Comparison of ENCODE assay signal across 25 cellular contexts in genomic region chr6:168450921-168451320, GRCh38. TPM values are rescaled to one million over a fixed set of nuclear protein-coding genes. Genes with fewer than 3 reads are reported as not detected.
DNase-seq lines count a peak whose midpoint lies in the region; ATAC-seq, FAIRE-seq and TF ChIP-seq lines count a peak whose summit lies in the region.
"Had no signal": no experiment of that assay in that cellular context is flagged by ENCODE, and none has a peak within 500 bp of the region (broad histone marks: within the 10 kb centered on the region; RNA-seq: fewer than 3 reads in every experiment).

No MANE protein-coding gene starts in this region.

- H3K9me3 ChIP-seq in left ventricle myocardium inferior (replicated peaks), result no peaks in the 10 kb centered on the region
- no peaks in the 10 kb centered on the region for H3K9me3 ChIP-seq in right atrium auricular region
- H3K9me3 ChIP-seq in keratinocyte (ENCODE audit: control insufficient read depth, low read depth, low read length), result no peaks in the 10 kb centered on the region
- H3K9me3 ChIP-seq in aorta (ENCODE audit: control insufficient read depth, low read length), result no peaks in the 10 kb centered on the region
- H3K9me3 ChIP-seq in suprapubic skin, result no peaks in the 10 kb centered on the region
- H3K9me3 ChIP-seq: body of pancreas, neutrophil had no signal

- H3K36me3 ChIP-seq in left ventricle myocardium inferior (no peaks in the 10 kb centered on the region), right atrium auricular region (no peaks in the 10 kb centered on the region), keratinocyte (ENCODE audit: control insufficient read depth in 2 of 2, extremely low read depth in 1 of 2, insufficient read depth in 2 of 2, low read length in 2 of 2) (no peaks in the 10 kb centered on the region), aorta (ENCODE audit: control insufficient read depth in 1 of 2, insufficient read depth in 2 of 2, low read length in 1 of 2) (no peaks in the 10 kb centered on the region), suprapubic skin (no peaks in the 10 kb centered on the region)
- H3K36me3 ChIP-seq: neutrophil had no signal

- intact Hi-C loops in left ventricle myocardium inferior (cut with micrococcal nuclease) (no loop called here), aorta (cut with DNase I) (loop anchor here (1.0 to 5.0 kb wide), 3 partner anchors 10 to 91 kb away; partner anchors contain the start of gene SMOC2 (in 1 of the 2))

- TF ChIP-seq EP300 in suprapubic skin (IDR thresholded peaks at IDR 0.05), result no peak

- TF ChIP-seq CTCF in left ventricle myocardium inferior (IDR thresholded peaks at IDR 0.05; ENCODE audit: borderline replicate concordance), result no peak
- TF ChIP-seq CTCF in right atrium auricular region (IDR thresholded peaks at IDR 0.05), result no peak
- TF ChIP-seq CTCF in keratinocyte (optimal IDR thresholded peaks at IDR 0.05 in 1 of 3, IDR thresholded peaks at IDR 0.05 in 1 of 3, conservative IDR thresholded peaks at IDR 0.05 in 1 of 3; ENCODE audit: extremely low read depth in 1 of 3, insufficient read depth in 2 of 3, low read length in 3 of 3), result no peak
- TF ChIP-seq CTCF in suprapubic skin (IDR thresholded peaks at IDR 0.05), result no peak

- DNase-seq in left ventricle myocardium inferior (no peak), right atrium auricular region (ENCODE audit: low spot score) (no peak), NCI-H345 treated with DMSO at 0.1 percent for 48 hours (lab: John Stamatoyannopoulos, UW; ENCODE audit: unreplicated experiment) (peak; percentile 51), keratinocyte (ENCODE audit: low read depth, low spot score) (no peak), aorta (no peak), suprapubic skin (ENCODE audit: low spot score in 2 of 2) (no peak)
- DNase-seq in stimulated activated naive CD4-positive, alpha-beta T cell treated with Interleukin-2 at 50 U/mL for 16 hours (lab: John Stamatoyannopoulos, UW), result no peak
- DNase-seq: activated CD4-positive, alpha-beta T cell treated with anti-CD3 and anti-CD28 coated beads, Interleukin-2, amount 50 U/mL, for 4 hours; activated CD8-positive, alpha-beta memory T cell treated with anti-CD3 and anti-CD28 coated beads, Interleukin-2, amount 50 U/mL, for 48 hours; activated naive CD8-positive, alpha-beta T cell treated with anti-CD3 and anti-CD28 coated beads, Interleukin-2, amount 10 ng/mL, durations not matched to agents 7 days and 5 days; body of pancreas; erythroblast; foreskin melanocyte; IMR-90; kidney; mammary epithelial cell; stimulated activated CD4-positive, alpha-beta T cell treated with anti-CD3 and anti-CD28 coated beads, Interleukin-2, amount 100 ng/mL, for 48 hours; stimulated activated naive CD8-positive, alpha-beta T cell treated with anti-CD3 and anti-CD28 coated beads, Interleukin-15, amount 100 ng/mL, for 72 hours had no signal

- H3K4me1 ChIP-seq in left ventricle myocardium inferior, result peaks cover 27% of the 10 kb centered on the region
- peaks cover 0 to 15% of the 10 kb centered on the region in 2 donors for H3K4me1 ChIP-seq in right atrium auricular region
- H3K4me1 ChIP-seq in keratinocyte (ENCODE audit: control insufficient read depth, extremely low read depth, insufficient read depth, low read length), result peaks cover 14% of the 10 kb centered on the region
- H3K4me1 ChIP-seq in aorta (ENCODE audit: control insufficient read depth in 1 of 2, insufficient read depth in 2 of 2, low read length in 2 of 2), result peaks cover 2 to 12% of the 10 kb centered on the region in 2 donors
- H3K4me1 ChIP-seq in suprapubic skin, result peaks cover 34% of the 10 kb centered on the region
- H3K4me1 ChIP-seq: body of pancreas had no signal

- no peaks in the 10 kb centered on the region for H4K20me1 ChIP-seq in keratinocyte (ENCODE audit: control insufficient read depth, extremely low read depth, insufficient read depth, low read length)

- FAIRE-seq in keratinocyte (lab: Jason Lieb, UNC), result no peak
- FAIRE-seq: D721Med, kidney had no signal

- no peak for TF ChIP-seq POLR2A in suprapubic skin (IDR thresholded peaks at IDR 0.05)

- H3K27ac ChIP-seq in left ventricle myocardium inferior (replicated peaks) (peak overlapping the region; percentile 56), right atrium auricular region (no peak overlapping the region), keratinocyte (ENCODE audit: control insufficient read depth, insufficient read depth, low read length) (no peak overlapping the region), aorta (ENCODE audit: low read depth in 1 of 2, low read length in 2 of 2) (peak overlapping the region; percentile 79 to 85), suprapubic skin (no peak overlapping the region)
- H3K27ac ChIP-seq: body of pancreas, hepatocyte, neutrophil had no signal

- WGBS in aorta, 2 donors, result 31 to 40% methylated on average over 7 of the region's 7 CpGs
- 29% methylated on average over 6 of the region's 7 CpGs for WGBS in suprapubic skin

- ATAC-seq in aorta (ENCODE audit: low FRiP score), result no peak
- ATAC-seq in HG02763 (IDR thresholded peaks at IDR 0.05; ENCODE audit: unreplicated experiment), result no peak
- ATAC-seq: body of pancreas; stimulated activated naive CD8-positive, alpha-beta T cell treated with anti-CD3 and anti-CD28 coated beads, Interleukin-15, amount 100 ng/mL, for 72 hours had no signal

- dilution Hi-C loops in keratinocyte (cut with MboI; ENCODE audit: extremely low pct_ligation_motif_present, low sequenced_read_pairs), result no loop called here

- H3K9ac ChIP-seq in keratinocyte (ENCODE audit: control insufficient read depth, extremely low read depth, insufficient read depth, low read length), result no peak overlapping the region

- H3K4me3 ChIP-seq in left ventricle myocardium inferior (no peak overlapping the region), right atrium auricular region (no peak overlapping the region), keratinocyte (ENCODE audit: control insufficient read depth in 2 of 3, extremely low read depth in 1 of 3, insufficient read depth in 2 of 3, low read depth in 1 of 3, low read length in 3 of 3) (no peak overlapping the region), aorta (ENCODE audit: low read length in 2 of 2) (no peak overlapping the region), suprapubic skin (no peak overlapping the region)
- H3K4me3 ChIP-seq: body of pancreas, hepatocyte, smooth muscle cell had no signal

- H3K4me2 ChIP-seq in keratinocyte (ENCODE audit: control insufficient read depth, extremely low read depth, insufficient read depth, low read depth, low read length), result peak overlapping the region; percentile 45
- H3K4me2 ChIP-seq: hepatocyte, smooth muscle cell had no signal

- H3K79me2 ChIP-seq in keratinocyte (ENCODE audit: control insufficient read depth, insufficient read depth, low read length), result no peaks in the 10 kb centered on the region
- H3K79me2 ChIP-seq: hepatocyte had no signal

- peak overlapping the region; percentile 30 for H2AFZ ChIP-seq in keratinocyte (ENCODE audit: control insufficient read depth, low read length)
- H2AFZ ChIP-seq: hepatocyte had no signal

- H3K27me3 ChIP-seq in left ventricle myocardium inferior (ENCODE audit: low read depth) (peaks cover 83% of the 10 kb centered on the region), right atrium auricular region (no peaks in the 10 kb centered on the region), keratinocyte (ENCODE audit: control insufficient read depth, extremely low read depth, insufficient read depth, low read length) (peaks cover 7% of the 10 kb centered on the region), aorta (ENCODE audit: control insufficient read depth in 1 of 2, insufficient read depth in 2 of 2, low read length in 1 of 2) (no peaks in the 10 kb centered on the region), suprapubic skin (peaks cover 3% of the 10 kb centered on the region)
- H3K27me3 ChIP-seq: body of pancreas had no signal

- H3K9me1 ChIP-seq in keratinocyte (ENCODE audit: control insufficient read depth, extremely low read depth, insufficient read depth, low read length), result no peaks in the 10 kb centered on the region

RNA-seq across cellular contexts. Expression of gene SMOC2, which starts 9.9 kb away (rescaled TPM):
- total RNA-seq in left ventricle myocardium inferior (14.4 TPM), right atrium auricular region (10 to 100 TPM; 10.8 to 31.7 TPM), aorta (100 to 1,000 TPM; 203 to 369 TPM), suprapubic skin (10 to 100 TPM; 16.2 to 22.9 (median 18.8) TPM)
- polyA plus RNA-seq in keratinocyte (0.46 to 1.1 TPM (median 0.85 TPM) in 3 replicates), aorta (100 to 1,000 TPM; 228 to 303 TPM)
- 0.34 TPM for polyA plus RNA-seq in keratinocyte (2011; ENCODE audit: low read depth)
- 0.74 and 0.81 TPM in 2 replicates for polyA plus RNA-seq in keratinocyte (2011; cell fraction: cytosol; rRNA removed)
- polyA plus RNA-seq in keratinocyte (2011; cell fraction: nucleus; rRNA removed), result 0.57 and 0.64 TPM in 2 replicates
- polyA plus RNA-seq in keratinocyte (2012; ENCODE audit: low replicate concordance), result 0.30 and 0.83 TPM in 2 replicates
- 0.26 to 1.1 TPM (median 0.77 TPM) in 3 replicates for polyA minus RNA-seq in keratinocyte
- polyA minus RNA-seq in keratinocyte (2011; cell fraction: cytosol; rRNA and poly(A)+ RNA removed), result not detected
- polyA minus RNA-seq in keratinocyte (2011; cell fraction: nucleus; rRNA and poly(A)+ RNA removed), result 0.21 TPM in 1 of 2 replicates, not detected in the other
- total RNA-seq: activated naive CD8-positive, alpha-beta T cell treated with anti-CD3 and anti-CD28 coated beads, Interleukin-2, amount 10 ng/mL, durations not matched to agents 7 days and 5 days; IMR-90; mammary epithelial cell; NCI-H460 had no signal
- polyA plus RNA-seq: BJ, IMR-90, mammary epithelial cell had no signal

Comparison
In these comparisons a context has a peak if more than half of its experiments do, and no peak if none do; other contexts are left out.
1. H3K27ac ChIP-seq: peak in left ventricle myocardium inferior (single experiment) and aorta (2 of 2); none in right atrium auricular region (0 of 2), keratinocyte (single experiment) and suprapubic skin (single experiment).
2. RNA of gene SMOC2, which starts 9.9 kb away (total RNA-seq): 203 to 369 TPM in aorta; 10.8 to 31.7 TPM in right atrium auricular region, 16.2 to 22.9 TPM in suprapubic skin and 14.4 TPM in left ventricle myocardium inferior (single experiment); every median in the first group is over 4 times any median in the second.